Comparison of ENCODE assay signal across 32 cellular contexts in genomic region chr13:29000802-29001201, GRCh38.
"Had no signal": no experiment of that assay in that cellular context is flagged by ENCODE, and none has a peak within 500 bp of the region (broad histone marks: within the 10 kb centered on the region; RNA-seq: fewer than 3 reads in every experiment).

No MANE protein-coding gene starts in this region.

- H3K4me3 ChIP-seq: adrenal gland, ascending aorta, body of pancreas, breast epithelium, cardiac muscle cell had no signal

- DNase-seq: activated effector memory CD4-positive, alpha-beta T cell treated with anti-CD3 and anti-CD28 coated beads, Interleukin-2, amount 50 U/mL, for 16 hours; activated effector memory CD4-positive, alpha-beta T cell treated with Interleukin-2 at 50 U/mL for 16 hours; activated gamma-delta T cell; activated gamma-delta T cell treated with Interleukin-2 at 50 U/mL for 16 hours; activated naive CD4-positive, alpha-beta T cell; activated naive CD4-positive, alpha-beta T cell treated with anti-CD3 and anti-CD28 coated beads for 36 hours; activated naive CD4-positive, alpha-beta T cell treated with anti-CD3 and anti-CD28 coated beads, Interleukin-2, amount 10 ng/mL, durations not matched to agents 7 days and 5 days; activated naive CD4-positive, alpha-beta T cell treated with anti-CD3 and anti-CD28 coated beads, Interleukin-2, amount 50 U/mL, for 16 hours; activated naive CD4-positive, alpha-beta T cell treated with Interleukin-2 at 50 U/mL for 16 hours; activated naive CD8-positive, alpha-beta T cell treated with anti-CD3 and anti-CD28 coated beads for 36 hours; activated naive CD8-positive, alpha-beta T cell treated with anti-CD3 and anti-CD28 coated beads, Interleukin-2, amount 10 ng/mL, durations not matched to agents 7 days and 5 days; activated naive CD8-positive, alpha-beta T cell treated with anti-CD3 and anti-CD28 coated beads, Interleukin-2, amount 50 U/mL, for 24 hours; activated T-cell treated with anti-CD3 and anti-CD28 coated beads for 4 hours; activated T-cell treated with anti-CD3 and anti-CD28 coated beads, Interleukin-2, amount 50 U/mL, for 1 hour; activated T-cell treated with anti-CD3 and anti-CD28 coated beads, Interleukin-2, amount 50 U/mL, for 24 hours; activated T-cell treated with anti-CD3 and anti-CD28 coated beads, Interleukin-2, amount 50 U/mL, for 4 hours; activated T-cell treated with anti-CD3 and anti-CD28 coated beads, Interleukin-2, amount 50 U/mL, for 48 hours; activated T-cell treated with anti-CD3 and anti-CD28 coated beads, Interleukin-2, amount 50 U/mL, for 72 hours; adrenal gland; amniotic stem cell; amygdala; anterior cingulate cortex; aorta; body of pancreas; brain microvascular endothelial cell; central memory CD4-positive, alpha-beta T cell; cerebellar nuclear complex had no signal

- H3K9me3 ChIP-seq: adrenal gland, body of pancreas had no signal

- H3K27ac ChIP-seq: adrenal gland, ascending aorta, body of pancreas, brain microvascular endothelial cell, breast epithelium, cardiac muscle cell had no signal

- H3K27me3 ChIP-seq: adrenal gland, ascending aorta, body of pancreas, brain microvascular endothelial cell, breast epithelium, cardiac muscle cell had no signal

- H3K36me3 ChIP-seq: adrenal gland, ascending aorta, brain microvascular endothelial cell, breast epithelium, cardiac muscle cell had no signal

- H3K4me1 ChIP-seq: adrenal gland, body of pancreas, breast epithelium had no signal

- ATAC-seq: activated naive CD4-positive, alpha-beta T cell treated with anti-CD3 and anti-CD28 coated beads, Interleukin-2, amount 50 U/mL, for 72 hours; activated naive CD8-positive, alpha-beta T cell treated with anti-CD3 and anti-CD28 coated beads, Interleukin-2, amount 50 U/mL, for 24 hours; activated T-cell treated with anti-CD3 and anti-CD28 coated beads, Interleukin-2, amount 50 U/mL, for 4 hours; activated T-cell treated with anti-CD3 and anti-CD28 coated beads, Interleukin-2, amount 50 U/mL, for 72 hours; activated T-helper 17 cell treated with anti-CD3 and anti-CD28 coated beads, Interleukin-2, amount 50 U/mL, for 72 hours; body of pancreas had no signal
